In genomic region chr4:112861378-112862317, GRCh38 we compare ENCODE assay signal across 2 cellular contexts.
TF ChIP-seq lines count a peak whose summit lies in the region.

No MANE protein-coding gene starts in this region.

TF ChIP-seq in SK-N-SH, 30 proteins besides CTCF, POLR2A, EP300 and RAD21 (continued from another document):
- TF ChIP-seq NFIC (IDR thresholded peaks at IDR 0.05; ENCODE audit: borderline replicate concordance) (no peak), EZH2phosphoT487 (IDR thresholded peaks at IDR 0.05; ENCODE audit: borderline replicate concordance, low read depth) (no peak), NRF1 (IDR thresholded peaks at IDR 0.05; ENCODE audit: low read depth, low read length) (no peak), ELF1 (IDR thresholded peaks at IDR 0.05) (no peak), FOXM1 (IDR thresholded peaks at IDR 0.05; ENCODE audit: low read depth) (no peak), YY1 (IDR thresholded peaks at IDR 0.05; ENCODE audit: low read depth) (no peak), RXRA (IDR thresholded peaks at IDR 0.05; ENCODE audit: borderline replicate concordance, low read depth) (no peak), SIN3A (IDR thresholded peaks at IDR 0.05; ENCODE audit: borderline replicate concordance, low read depth, low read length) (no peak), GABPA (IDR thresholded peaks at IDR 0.05; ENCODE audit: low read depth) (no peak), CHD2 (IDR thresholded peaks at IDR 0.05; ENCODE audit: low read length, partially characterized antibody) (no peak), TCF12 (IDR thresholded peaks at IDR 0.05) (no peak), FOXJ3 (CRISPR knock-in tag; IDR thresholded peaks at IDR 0.05) (no peak), MXI1 (IDR thresholded peaks at IDR 0.05; ENCODE audit: low read depth, low read length) (no peak)
- TF ChIP-seq, protein P1, sequence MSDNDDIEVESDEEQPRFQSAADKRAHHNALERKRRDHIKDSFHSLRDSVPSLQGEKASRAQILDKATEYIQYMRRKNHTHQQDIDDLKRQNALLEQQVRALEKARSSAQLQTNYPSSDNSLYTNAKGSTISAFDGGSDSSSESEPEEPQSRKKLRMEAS (IDR thresholded peaks at IDR 0.05; ENCODE audit: low read depth), result no peak
- TF ChIP-seq, protein P2, sequence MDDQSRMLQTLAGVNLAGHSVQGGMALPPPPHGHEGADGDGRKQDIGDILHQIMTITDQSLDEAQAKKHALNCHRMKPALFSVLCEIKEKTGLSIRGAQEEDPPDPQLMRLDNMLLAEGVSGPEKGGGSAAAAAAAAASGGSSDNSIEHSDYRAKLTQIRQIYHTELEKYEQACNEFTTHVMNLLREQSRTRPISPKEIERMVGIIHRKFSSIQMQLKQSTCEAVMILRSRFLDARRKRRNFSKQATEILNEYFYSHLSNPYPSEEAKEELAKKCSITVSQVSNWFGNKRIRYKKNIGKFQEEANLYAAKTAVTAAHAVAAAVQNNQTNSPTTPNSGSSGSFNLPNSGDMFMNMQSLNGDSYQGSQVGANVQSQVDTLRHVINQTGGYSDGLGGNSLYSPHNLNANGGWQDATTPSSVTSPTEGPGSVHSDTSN (IDR thresholded peaks at IDR 0.05), result no peak
- TF ChIP-seq, protein P3, sequence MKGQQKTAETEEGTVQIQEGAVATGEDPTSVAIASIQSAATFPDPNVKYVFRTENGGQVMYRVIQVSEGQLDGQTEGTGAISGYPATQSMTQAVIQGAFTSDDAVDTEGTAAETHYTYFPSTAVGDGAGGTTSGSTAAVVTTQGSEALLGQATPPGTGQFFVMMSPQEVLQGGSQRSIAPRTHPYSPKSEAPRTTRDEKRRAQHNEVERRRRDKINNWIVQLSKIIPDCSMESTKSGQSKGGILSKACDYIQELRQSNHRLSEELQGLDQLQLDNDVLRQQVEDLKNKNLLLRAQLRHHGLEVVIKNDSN (IDR thresholded peaks at IDR 0.05; ENCODE audit: borderline replicate concordance, low read depth), result no peak
TF ChIP-seq in SK-N-SH: peak in this region for 0.

TF ChIP-seq in SK-N-SH treated with all-trans-retinoic acid at 6 μM for 48 hours, 23 proteins besides CTCF, POLR2A, EP300 and RAD21 (continued from another document):
- TF ChIP-seq, protein P4, sequence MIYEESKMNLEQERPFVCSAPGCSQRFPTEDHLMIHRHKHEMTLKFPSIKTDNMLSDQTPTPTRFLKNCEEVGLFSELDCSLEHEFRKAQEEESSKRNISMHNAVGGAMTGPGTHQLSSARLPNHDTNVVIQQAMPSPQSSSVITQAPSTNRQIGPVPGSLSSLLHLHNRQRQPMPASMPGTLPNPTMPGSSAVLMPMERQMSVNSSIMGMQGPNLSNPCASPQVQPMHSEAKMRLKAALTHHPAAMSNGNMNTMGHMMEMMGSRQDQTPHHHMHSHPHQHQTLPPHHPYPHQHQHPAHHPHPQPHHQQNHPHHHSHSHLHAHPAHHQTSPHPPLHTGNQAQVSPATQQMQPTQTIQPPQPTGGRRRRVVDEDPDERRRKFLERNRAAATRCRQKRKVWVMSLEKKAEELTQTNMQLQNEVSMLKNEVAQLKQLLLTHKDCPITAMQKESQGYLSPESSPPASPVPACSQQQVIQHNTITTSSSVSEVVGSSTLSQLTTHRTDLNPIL (CRISPR knock-in tag; IDR thresholded peaks at IDR 0.05; ENCODE audit: low read depth), result no peak
- TF ChIP-seq POU6F1 (CRISPR knock-in tag; IDR thresholded peaks at IDR 0.05; ENCODE audit: borderline replicate concordance, low read depth) (no peak), BACH2 (CRISPR knock-in tag; IDR thresholded peaks at IDR 0.05; ENCODE audit: borderline replicate concordance) (no peak), RARB (CRISPR knock-in tag; IDR thresholded peaks at IDR 0.05) (no peak), GLIS3 (CRISPR knock-in tag; IDR thresholded peaks at IDR 0.05) (no peak), PPARA (CRISPR knock-in tag; IDR thresholded peaks at IDR 0.05; ENCODE audit: borderline replicate concordance) (no peak), ZNF8 (CRISPR knock-in tag; IDR thresholded peaks at IDR 0.05) (no peak), ARNTL (CRISPR knock-in tag; IDR thresholded peaks at IDR 0.05; ENCODE audit: borderline replicate concordance, low read depth) (no peak), ISL1 (CRISPR knock-in tag; IDR thresholded peaks at IDR 0.05) (no peak), OSR1 (CRISPR knock-in tag; IDR thresholded peaks at IDR 0.05) (no peak), SNAI2 (CRISPR knock-in tag; IDR thresholded peaks at IDR 0.05) (no peak), ZFP30 (CRISPR knock-in tag; IDR thresholded peaks at IDR 0.05) (no peak)
